16 cellular contexts compared by ENCODE assay signal in genomic region chr2:24287171-24287570, GRCh38.
"Had no signal": no experiment of that assay in that cellular context is flagged by ENCODE, and none has a peak within 500 bp of the region (broad histone marks: within the 10 kb centered on the region; RNA-seq: fewer than 3 reads in every experiment).

No MANE protein-coding gene starts in this region.

- H3K9me3 Mint-ChIP-seq: activated CD4-positive, alpha-beta memory T cell treated with anti-CD3 and anti-CD28 coated beads, Interleukin-2, amount 10 ng/mL, durations not matched to agents 7 days and 5 days; activated naive CD4-positive, alpha-beta T cell treated with anti-CD3 and anti-CD28 coated beads, Interleukin-2, amount 50 U/mL, for 24 hours; natural killer cell had no signal

- H3K27me3 Mint-ChIP-seq: activated CD4-positive, alpha-beta memory T cell treated with anti-CD3 and anti-CD28 coated beads, Interleukin-2, amount 10 ng/mL, durations not matched to agents 7 days and 5 days; activated naive CD4-positive, alpha-beta T cell treated with anti-CD3 and anti-CD28 coated beads, Interleukin-2, amount 50 U/mL, for 24 hours; brain had no signal

- H3K4me3 ChIP-seq: sigmoid colon, tibial nerve, uterus had no signal

- H3K9me3 ChIP-seq: neutrophil, sigmoid colon, tibial nerve, uterus had no signal

- DNase-seq: activated CD4-positive, alpha-beta memory T cell treated with anti-CD3 and anti-CD28 coated beads, Interleukin-2, amount 10 ng/mL, durations not matched to agents 7 days and 5 days; cortex of kidney; effector CD8-positive, alpha-beta T cell; foreskin keratinocyte; glutamatergic neuron; left ventricle myocardium superior; mesenchymal stem cell; natural killer cell; sigmoid colon; stimulated activated CD4-positive, alpha-beta T cell treated with anti-CD3 and anti-CD28 coated beads, Interleukin-1b, Interleukin-23, amount 100 ng/mL, for 48 hours; substantia nigra; uterus had no signal

- ATAC-seq: foreskin keratinocyte, left ventricle myocardium superior, natural killer cell had no signal

- H3K4me3 Mint-ChIP-seq: activated CD4-positive, alpha-beta memory T cell treated with anti-CD3 and anti-CD28 coated beads, Interleukin-2, amount 10 ng/mL, durations not matched to agents 7 days and 5 days; activated naive CD4-positive, alpha-beta T cell treated with anti-CD3 and anti-CD28 coated beads, Interleukin-2, amount 50 U/mL, for 24 hours; brain; natural killer cell had no signal

- H3K4me1 Mint-ChIP-seq: brain had no signal

- H3K27ac Mint-ChIP-seq: activated CD4-positive, alpha-beta memory T cell treated with anti-CD3 and anti-CD28 coated beads, Interleukin-2, amount 10 ng/mL, durations not matched to agents 7 days and 5 days; activated naive CD4-positive, alpha-beta T cell treated with anti-CD3 and anti-CD28 coated beads, Interleukin-2, amount 50 U/mL, for 24 hours; natural killer cell had no signal
